Comparison of ENCODE assay signal across 15 cellular contexts in the genomic region with DNA sequence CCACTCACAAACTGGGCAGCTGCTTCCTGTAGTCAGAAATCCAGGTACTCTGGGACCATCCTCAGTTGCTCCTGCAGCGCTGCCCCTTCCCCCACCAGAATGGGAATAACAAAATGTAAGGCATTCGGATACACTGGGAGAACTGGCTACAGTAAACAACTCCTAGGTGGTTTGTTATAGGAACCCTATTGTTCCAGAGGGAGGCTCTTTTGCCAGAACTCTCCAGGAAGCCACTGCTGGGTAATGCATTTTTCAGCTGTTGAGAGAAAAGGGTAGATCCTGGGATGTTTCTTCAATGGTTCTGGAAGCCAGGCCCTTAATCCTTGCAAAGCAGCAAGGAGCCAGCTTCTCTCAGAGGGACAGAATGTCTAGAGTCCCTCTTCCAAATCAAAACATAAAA. TPM values are rescaled to one million over a fixed set of nuclear protein-coding genes. Genes with fewer than 3 reads are reported as not detected.
A peak's percentile ranks its signal among the peaks of the same experiment; 100 is the strongest.
DNase-seq lines count a peak whose midpoint lies in the region; ATAC-seq and TF ChIP-seq lines count a peak whose summit lies in the region.
"Had no signal": no experiment of that assay in that cellular context is flagged by ENCODE, and none has a peak within 500 bp of the region (broad histone marks: within the 10 kb centered on the region; RNA-seq: fewer than 3 reads in every experiment).

No MANE protein-coding gene starts in this region.

- 0 out of 2 replicates have a peak overlapping the region, but pooled peaks have one; percentile 5 for H3K4me3 ChIP-seq in HUES64 (ENCODE audit: low read length)
- peak overlapping the region; percentile 21 for H3K4me3 ChIP-seq in iPS-15b (ENCODE audit: low read depth, low read length)
- H3K4me3 ChIP-seq in trophoblast cell (ENCODE audit: low read depth, low read length) = no peak overlapping the region
- H3K4me3 ChIP-seq in esophagus squamous epithelium = no peak overlapping the region
- H3K4me3 ChIP-seq in left lung = no peak overlapping the region

- no peak overlapping the region for H2BK5ac ChIP-seq in trophoblast cell (ENCODE audit: low read depth, low read length, poor library complexity)

- peak overlapping the region; percentile 64 for H3K4ac ChIP-seq in trophoblast cell (ENCODE audit: low read depth, low read length)

- H3K14ac ChIP-seq in trophoblast cell (ENCODE audit: low read length) = no peak overlapping the region

- WGBS in HUES64 = 14% methylated on average over 2 of the region's 2 CpGs
- no CpG with 5 or more reads among the region's 2 CpGs for WGBS in trophoblast cell (ENCODE audit: extremely low coverage, insufficient coverage, insufficient read length)
- 74 to 88% methylated on average over 2 of the region's 2 CpGs for WGBS in esophagus squamous epithelium, 2 donors

- H3K4me1 ChIP-seq in HUES64 (ENCODE audit: insufficient read depth, low read length) (peaks cover 94% of the 10 kb centered on the region), iPS-15b (ENCODE audit: control insufficient read depth, insufficient read depth, low read length) (peaks cover 72% of the 10 kb centered on the region), trophoblast cell (ENCODE audit: control insufficient read depth in 1 of 2, insufficient read depth in 2 of 2, low read length in 2 of 2) (peaks cover 11 to 42% of the 10 kb centered on the region in 2 experiments), esophagus squamous epithelium (peaks cover 21 to 89% (median 39%) of the 10 kb centered on the region in 3 donors), left lung (peaks cover 5 to 39% of the 10 kb centered on the region in 2 donors)

- H3K23ac ChIP-seq in trophoblast cell (ENCODE audit: low read length) = no peak overlapping the region

- H2AFZ ChIP-seq in trophoblast cell (ENCODE audit: insufficient read depth, low read length, poor library complexity) = no peak overlapping the region

- H3K27ac ChIP-seq in HUES64 (ENCODE audit: low read depth, low read length) (peak overlapping the region; percentile 98), angular gyrus (ENCODE audit: low read depth, low read length) (peak overlapping the region; percentile 41), trophoblast cell (ENCODE audit: low read depth, low read length) (no peak overlapping the region), esophagus squamous epithelium (peak overlapping the region in 1 of 4 donors; percentile 23), left lung (no peak overlapping the region)
- H3K27ac ChIP-seq: C4-2B had no signal

- no peak for TF ChIP-seq CTCF in esophagus squamous epithelium (IDR thresholded peaks at IDR 0.05)
- TF ChIP-seq CTCF in left lung (IDR thresholded peaks at IDR 0.05) = no peak

- no peak for DNase-seq in trophoblast cell
- DNase-seq in esophagus squamous epithelium (lab: John Stamatoyannopoulos, UW) = no peak
- no peak for DNase-seq in left lung
- DNase-seq in SHP77 (lab: John Stamatoyannopoulos, UW) = no peak
- DNase-seq: MM.1S; NCI-H2171 treated with DMSO at 0.1 percent for 48 hours; stimulated activated CD4-positive, alpha-beta T cell treated with anti-CD3 and anti-CD28 coated beads, Interleukin-2, amount 100 ng/mL, for 24 hours; stimulated activated CD8-positive, alpha-beta memory T cell treated with anti-CD3 and anti-CD28 coated beads, Interleukin-4, amount 100 ng/mL, for 48 hours had no signal

- no peak overlapping the region for H2BK12ac ChIP-seq in trophoblast cell (ENCODE audit: low read length)

- H3K9ac ChIP-seq in HUES64 (ENCODE audit: low read depth, low read length) (peak overlapping the region; percentile 64), iPS-15b (ENCODE audit: low read depth, low read length) (peak overlapping the region; percentile 55), trophoblast cell (ENCODE audit: low read length) (no peak overlapping the region)

- H3K27me3 ChIP-seq in HUES64 (ENCODE audit: insufficient read depth, low read length) (no peaks in the 10 kb centered on the region), iPS-15b (ENCODE audit: control insufficient read depth, insufficient read depth, low read length) (no peaks in the 10 kb centered on the region), trophoblast cell (ENCODE audit: insufficient read depth, low read length) (no peaks in the 10 kb centered on the region), esophagus squamous epithelium (no peaks in the 10 kb centered on the region), left lung (no peaks in the 10 kb centered on the region)

- H3K79me1 ChIP-seq in trophoblast cell (ENCODE audit: low read length) = no peaks in the 10 kb centered on the region

- no peak overlapping the region for H2BK120ac ChIP-seq in trophoblast cell (ENCODE audit: insufficient read depth, low read length, poor library complexity)

- H3K79me2 ChIP-seq in trophoblast cell (ENCODE audit: control insufficient read depth, insufficient read depth, low read length, poor library complexity) = peaks cover 38% of the 10 kb centered on the region

- H2AK5ac ChIP-seq in trophoblast cell (ENCODE audit: low read length) = no peak overlapping the region

- no peak for TF ChIP-seq POLR2A in esophagus squamous epithelium (IDR thresholded peaks at IDR 0.05)

- H4K12ac ChIP-seq in trophoblast cell (ENCODE audit: low read depth, low read length) = no peak overlapping the region

- H3K9me3 ChIP-seq in HUES64 (ENCODE audit: insufficient read depth, low read depth, low read length) = no peaks in the 10 kb centered on the region
- no peaks in the 10 kb centered on the region for H3K9me3 ChIP-seq in iPS-15b (ENCODE audit: control insufficient read depth, insufficient read depth, low read length)
- no peaks in the 10 kb centered on the region for H3K9me3 ChIP-seq in trophoblast cell (ENCODE audit: insufficient read depth, low read depth, low read length)
- no peaks in the 10 kb centered on the region for H3K9me3 ChIP-seq in esophagus squamous epithelium
- no peaks in the 10 kb centered on the region for H3K9me3 ChIP-seq in left lung

- no peak overlapping the region for H3K18ac ChIP-seq in trophoblast cell (ENCODE audit: low read length)

- intact Hi-C loops in esophagus squamous epithelium (cut with DNase I) = loop anchor here (10.0 kb wide), 1 partner anchor 135 kb away; no protein-coding TSS in a partner anchor
- intact Hi-C loops in left lung (cut with DNase I) = no loop called here

- ATAC-seq in HG03159 (IDR thresholded peaks at IDR 0.05; ENCODE audit: unreplicated experiment) (no peak), left lung (no peak)
- ATAC-seq: activated T-helper 17 cell treated with anti-CD3 and anti-CD28 coated beads, Interleukin-2, amount 50 U/mL, for 72 hours; SK-N-SH treated with all-trans-retinoic acid at 6 μM for 48 hours had no signal

- H3K4me2 ChIP-seq in trophoblast cell (ENCODE audit: low read length) = no peak overlapping the region

- no peak overlapping the region for H4K8ac ChIP-seq in trophoblast cell (ENCODE audit: low read depth, low read length)

- H3K36me3 ChIP-seq in HUES64 (ENCODE audit: insufficient read depth, low read length) (no peaks in the 10 kb centered on the region), iPS-15b (ENCODE audit: control insufficient read depth, insufficient read depth, low read length) (no peaks in the 10 kb centered on the region), trophoblast cell (ENCODE audit: control insufficient read depth in 1 of 2, insufficient read depth in 2 of 2, low read length in 2 of 2) (peaks cover 14 to 35% of the 10 kb centered on the region in 2 experiments), esophagus squamous epithelium (no peaks in the 10 kb centered on the region), left lung (no peaks in the 10 kb centered on the region)

- no peak overlapping the region for H4K91ac ChIP-seq in trophoblast cell (ENCODE audit: low read depth, low read length)

RNA-seq across cellular contexts. Expression of gene PLPP3, which starts 29.2 kb away (rescaled TPM):
- 21.5 TPM for polyA plus RNA-seq in HUES64 (2013, experiment 1 of 2)
- polyA plus RNA-seq in HUES64 (2013, experiment 2 of 2) = 23.1 TPM
- 289 and 308 TPM in 2 replicates for polyA plus RNA-seq in trophoblast cell (2013)
- 100 to 1,000 TPM in 1 of 4 donors, 10 to 100 TPM in 3; 16.5 to 116 (median 33.5) TPM for total RNA-seq in esophagus squamous epithelium
- 100 to 1,000 TPM in 1 of 2 donors, 10 to 100 TPM in 1; 44.5 to 112 TPM for total RNA-seq in left lung
- total RNA-seq: activated T-helper 17 cell treated with anti-CD3 and anti-CD28 coated beads, Interleukin-2, amount 50 U/mL, for 72 hours had no signal

Comparison
In these comparisons a context has a peak if more than half of its experiments do, and no peak if none do; other contexts are left out.
1. H3K27ac ChIP-seq: peak in HUES64 (single experiment) and angular gyrus (single experiment); none in trophoblast cell (single experiment) and left lung (0 of 2).
2. H3K4me3 ChIP-seq: peak in HUES64 (single experiment) and iPS-15b (single experiment); none in trophoblast cell (single experiment), esophagus squamous epithelium (0 of 4) and left lung (0 of 2).